10 cellular contexts compared by ENCODE assay signal in the genomic region with DNA sequence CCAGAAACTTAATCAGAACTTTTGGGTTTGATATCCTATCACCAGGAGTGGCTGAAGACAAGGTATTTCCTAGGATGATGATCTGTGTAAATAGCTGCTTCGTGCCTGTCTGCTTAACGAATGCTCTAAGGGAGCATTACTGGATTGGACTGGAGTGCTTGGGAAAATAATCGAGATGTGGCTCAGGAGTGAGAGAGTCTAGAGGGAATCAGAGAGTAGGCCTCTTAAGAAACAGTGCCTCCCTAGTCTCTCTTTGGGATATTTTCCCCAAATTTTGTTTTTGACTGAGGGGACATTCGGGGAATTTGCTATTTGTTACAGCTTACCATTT. TPM values are rescaled to one million over a fixed set of nuclear protein-coding genes. Genes with fewer than 3 reads are reported as not detected.
DNase-seq lines count a peak whose midpoint lies in the region; ATAC-seq, FAIRE-seq and TF ChIP-seq lines count a peak whose summit lies in the region.
"Had no signal": no experiment of that assay in that cellular context is flagged by ENCODE, and none has a peak within 500 bp of the region (broad histone marks: within the 10 kb centered on the region; RNA-seq: fewer than 3 reads in every experiment).

No MANE protein-coding gene starts in this region.

- no peak for TF ChIP-seq RAD21 in HepG2 (CRISPR knock-in tag; IDR thresholded peaks at IDR 0.05)

- no peak for TF ChIP-seq EP300 in HepG2 (IDR thresholded peaks at IDR 0.05; ENCODE audit: low read depth in 2 of 2, low read length in 2 of 2)
- no peak for TF ChIP-seq EP300 in HepG2 (CRISPR knock-in tag; IDR thresholded peaks at IDR 0.05; ENCODE audit: borderline replicate concordance)
- no peak for TF ChIP-seq EP300 in stomach (IDR thresholded peaks at IDR 0.05)

- peak overlapping the region; percentile 94 for H3K4me2 ChIP-seq in HepG2 (ENCODE audit: low read depth, low read length)

- no peaks in the 10 kb centered on the region for H4K20me1 ChIP-seq in HepG2 (ENCODE audit: insufficient read depth, low read length)

- H3K4me1 Mint-ChIP-seq in IgD-negative memory B cell, result peaks cover 35 to 54% (median 47%) of the 10 kb centered on the region in 3 donors

- peaks cover 1% of the 10 kb centered on the region for H3K36me3 Mint-ChIP-seq in IgD-negative memory B cell

- CTCF ChIA-PET in HepG2 (lab: Yijun Ruan, JAX; ENCODE audit: low intra/inter-chr PET ratio, low total read pairs), result no interaction called here

- H3K27ac ChIP-seq in HepG2 (ENCODE audit: extremely low read length, insufficient read depth, low read length), result peak overlapping the region; percentile 80
- H3K27ac ChIP-seq in stomach, result peak overlapping the region; percentile 25 to 90 (median 86)

- peaks cover 69% of the 10 kb centered on the region for H3K4me1 ChIP-seq in HepG2 (ENCODE audit: insufficient read depth, low read length)
- H3K4me1 ChIP-seq in stomach, result peaks cover 42 to 61% (median 53%) of the 10 kb centered on the region in 4 donors

- no TSS peak for BruUV-seq in HepG2 (replicated peaks; lab: Mats Ljungman, UMichigan)

- H3K4me3 ChIP-seq in HepG2 (replicated peaks in 1 of 3; ENCODE audit: insufficient read depth in 1 of 3, low read depth in 2 of 3, low read length in 3 of 3) (peak overlapping the region; percentile 77 to 84 (median 80)), stomach (peak overlapping the region; percentile 61 to 79 (median 66))

- peak overlapping the region; percentile 89; the same call in 1 of the 2 replicates for H3K9ac ChIP-seq in HepG2 (ENCODE audit: insufficient read depth, low read depth, low read length)

- H3K9me3 ChIP-seq in HepG2 (ENCODE audit: low read length), result no peaks in the 10 kb centered on the region
- H3K9me3 ChIP-seq in stomach, result no peaks in the 10 kb centered on the region

- POLR2A ChIA-PET in HepG2 (lab: Yijun Ruan, JAX), result interaction anchor here (0.8 to 4.6 kb wide), 3 partner anchors 9 to 184 kb away, joined by 4 to 54 read pairs (median 10); no protein-coding TSS in a partner anchor

- H3K36me3 ChIP-seq in HepG2 (replicated peaks in 1 of 2; ENCODE audit: control insufficient read depth in 1 of 2, insufficient read depth in 2 of 2, low read length in 2 of 2) (peaks cover 0 to 6% of the 10 kb centered on the region in 2 experiments; a peak in 2 of 5 replicates), stomach (no peaks in the 10 kb centered on the region)

- TF ChIP-seq CTCF in HepG2 (CRISPR knock-in tag; IDR thresholded peaks at IDR 0.05) (no peak), stomach (IDR thresholded peaks at IDR 0.05) (no peak)

- H3K79me2 ChIP-seq in HepG2 (ENCODE audit: insufficient read depth, low read length), result peaks cover 74% of the 10 kb centered on the region

- TF ChIP-seq POLR2A in HepG2 (IDR thresholded peaks at IDR 0.05; ENCODE audit: insufficient read depth in 1 of 2, low read depth in 2 of 2, low read length in 2 of 2), result no peak
- no peak for TF ChIP-seq POLR2A in stomach (IDR thresholded peaks at IDR 0.05)

- peak; percentile 21 for DNase-seq in astrocyte of the hippocampus (ENCODE audit: low read depth, low spot score)
- DNase-seq in HepG2 (ENCODE audit: low spot score), result no peak
- DNase-seq in stomach, result no peak

- intact Hi-C loops in HepG2 (cut with micrococcal nuclease; ENCODE audit: unreplicated experiment) (loop anchor here (5.0 kb wide), 1 partner anchor 98 kb away; no protein-coding TSS in a partner anchor), stomach (cut with DNase I; ENCODE audit: low total_unique reads) (loop anchor here (5.0 kb wide), 1 partner anchor 288 kb away; no protein-coding TSS in a partner anchor)

- no peak for ATAC-seq in HepG2
- no peak for ATAC-seq in HG02938 (IDR thresholded peaks at IDR 0.05; ENCODE audit: unreplicated experiment)
- ATAC-seq in HG02852 (IDR thresholded peaks at IDR 0.05; ENCODE audit: unreplicated experiment), result no peak
- no peak for ATAC-seq in HG02610 (IDR thresholded peaks at IDR 0.05; ENCODE audit: unreplicated experiment)
- no peak for ATAC-seq in HG02571 (IDR thresholded peaks at IDR 0.05; ENCODE audit: unreplicated experiment)
- ATAC-seq: activated CD4-positive, CD25-positive, alpha-beta regulatory T cell treated with anti-CD3 and anti-CD28 coated beads, Interleukin-2, amount 50 U/mL, for 24 hours; left lobe of liver had no signal

- H3K27me3 Mint-ChIP-seq in IgD-negative memory B cell, result peaks cover 2% of the 10 kb centered on the region

- peak overlapping the region; percentile 43 to 96 (median 94) for H3K27ac Mint-ChIP-seq in IgD-negative memory B cell

- WGBS in HepG2 (ENCODE audit: low lambda C conversion rate), result 76% methylated on average over 4 of the region's 4 CpGs
- 61 to 82% (median 62%) methylated on average over 4 of the region's 4 CpGs for WGBS in stomach, 5 donors

- in situ Hi-C loops in HepG2 (cut with HindIII; ENCODE audit: extremely low pct_ligation_motif_present, low pct_unique_long_range_greater_than_20kb), result loop anchor here (10.0 kb wide), 1 partner anchor 326 kb away; no protein-coding TSS in a partner anchor

- peak overlapping the region; percentile 92 to 99 (median 96) for H3K4me3 Mint-ChIP-seq in IgD-negative memory B cell

- H3K27me3 ChIP-seq in HepG2 (ENCODE audit: control insufficient read depth in 1 of 2, insufficient read depth in 2 of 2, low read length in 2 of 2) (no peaks in the 10 kb centered on the region; a peak in 1 of 5 replicates), stomach (no peaks in the 10 kb centered on the region)

- H3K9me3 Mint-ChIP-seq in IgD-negative memory B cell, result no peaks in the 10 kb centered on the region

- no peak for FAIRE-seq in HepG2 (lab: Jason Lieb, UNC)

- H2AFZ ChIP-seq in HepG2 (ENCODE audit: low read length), result no peak overlapping the region

RNA-seq across cellular contexts. Expression of a gene that starts 2.5 kb away (rescaled TPM):
- 9.3 TPM for polyA plus RNA-seq in IgD-negative memory B cell
- 2.3 and 2.9 TPM in 2 replicates for total RNA-seq in HepG2 (2016; rRNA removed; fragmentation: Illumina TruSeq; extraction: Trizol)
- total RNA-seq in HepG2 (2016; cell fraction: cytosol; rRNA removed; fragmentation: Illumina TruSeq; extraction: Trizol; ENCODE audit: low read depth), result 1.6 and 1.8 TPM in 2 replicates
- 2.0 and 2.5 TPM in 2 replicates for total RNA-seq in HepG2 (2016; cell fraction: insoluble cytoplasmic fraction; rRNA removed; fragmentation: Illumina TruSeq; extraction: Trizol)
- total RNA-seq in HepG2 (2016; cell fraction: membrane; rRNA removed; fragmentation: Illumina TruSeq; extraction: Trizol), result 1.9 and 2.0 TPM in 2 replicates
- 5.7 and 6.2 TPM in 2 replicates for total RNA-seq in HepG2 (2016; cell fraction: nucleus; rRNA removed; fragmentation: Illumina TruSeq; extraction: Trizol)
- 22.2 and 25.9 TPM in 2 replicates for polyA plus RNA-seq in HepG2 (2011; rRNA removed)
- 21.7 and 21.8 TPM in 2 replicates for polyA plus RNA-seq in HepG2 (2011; cell fraction: cytosol; rRNA removed)
- 16.4 and 23.7 TPM in 2 replicates for polyA plus RNA-seq in HepG2 (2011; cell fraction: nucleus; rRNA removed)
- polyA plus RNA-seq in HepG2 (2012), result 9.1 and 11.7 TPM in 2 replicates
- polyA plus RNA-seq in HepG2 (2016; cell fraction: cytosol; fragmentation: Illumina TruSeq; extraction: Trizol; ENCODE audit: low read depth), result 0.03 and 0.08 TPM in 2 replicates
- 3.0 and 3.2 TPM in 2 replicates for polyA plus RNA-seq in HepG2 (2016; cell fraction: insoluble cytoplasmic fraction; fragmentation: Illumina TruSeq; extraction: Trizol; ENCODE audit: low read depth)
- polyA plus RNA-seq in HepG2 (2016; cell fraction: membrane; fragmentation: Illumina TruSeq; extraction: Trizol; ENCODE audit: low read depth), result 0.23 TPM in 2 replicates
- polyA plus RNA-seq in HepG2 (2016; cell fraction: nucleus; fragmentation: Illumina TruSeq; extraction: Trizol; ENCODE audit: insufficient read depth, low read depth), result 2.7 and 3.2 TPM in 2 replicates
- 2.5 and 40.0 TPM in 2 replicates for polyA minus RNA-seq in HepG2 (2011; rRNA and poly(A)+ RNA removed; ENCODE audit: low replicate concordance)
- polyA minus RNA-seq in HepG2 (2011; cell fraction: cytosol; rRNA and poly(A)+ RNA removed), result 21.3 and 22.0 TPM in 2 replicates
- 70.5 and 75.7 TPM in 2 replicates for polyA minus RNA-seq in HepG2 (2011; cell fraction: nucleus; rRNA and poly(A)+ RNA removed)
- 10 to 100 TPM in 4 of 5 donors, 1 to 10 TPM in 1; 7.8 to 22.8 (median 17.4) TPM for total RNA-seq in stomach
- polyA plus RNA-seq in stomach, result 1 to 10 TPM; 1.3 to 3.4 (median 3.0) TPM

RNA-seq across cellular contexts. Expression of a gene that starts 49.2 kb away (rescaled TPM):
- polyA plus RNA-seq in IgD-negative memory B cell (24.0 TPM), HepG2 (2011; rRNA removed) (21.6 and 25.7 TPM in 2 replicates), stomach (10 to 100 TPM; 12.0 to 16.5 (median 12.7) TPM)
- total RNA-seq in HepG2 (2016; rRNA removed; fragmentation: Illumina TruSeq; extraction: Trizol) (19.7 and 23.5 TPM in 2 replicates), stomach (100 to 1,000 TPM in 1 of 5 donors, 10 to 100 TPM in 4; 41.7 to 188 (median 58.4) TPM)
- total RNA-seq in HepG2 (2016; cell fraction: cytosol; rRNA removed; fragmentation: Illumina TruSeq; extraction: Trizol; ENCODE audit: low read depth), result 1.8 and 2.4 TPM in 2 replicates
- total RNA-seq in HepG2 (2016; cell fraction: insoluble cytoplasmic fraction; rRNA removed; fragmentation: Illumina TruSeq; extraction: Trizol), result 19.1 and 24.0 TPM in 2 replicates
- 4.7 and 4.9 TPM in 2 replicates for total RNA-seq in HepG2 (2016; cell fraction: membrane; rRNA removed; fragmentation: Illumina TruSeq; extraction: Trizol)
- 39.8 and 47.6 TPM in 2 replicates for total RNA-seq in HepG2 (2016; cell fraction: nucleus; rRNA removed; fragmentation: Illumina TruSeq; extraction: Trizol)
- polyA plus RNA-seq in HepG2 (2011; cell fraction: cytosol; rRNA removed), result 3.6 and 6.5 TPM in 2 replicates
- polyA plus RNA-seq in HepG2 (2011; cell fraction: nucleus; rRNA removed), result 33.4 and 54.2 TPM in 2 replicates
- 33.3 and 38.3 TPM in 2 replicates for polyA plus RNA-seq in HepG2 (2012)
- polyA plus RNA-seq in HepG2 (2016; cell fraction: cytosol; fragmentation: Illumina TruSeq; extraction: Trizol; ENCODE audit: low read depth), result 0.97 and 1.00 TPM in 2 replicates
- polyA plus RNA-seq in HepG2 (2016; cell fraction: insoluble cytoplasmic fraction; fragmentation: Illumina TruSeq; extraction: Trizol; ENCODE audit: low read depth), result 29.2 and 34.9 TPM in 2 replicates
- polyA plus RNA-seq in HepG2 (2016; cell fraction: membrane; fragmentation: Illumina TruSeq; extraction: Trizol; ENCODE audit: low read depth), result 2.5 and 3.9 TPM in 2 replicates
- 90.4 and 109 TPM in 2 replicates for polyA plus RNA-seq in HepG2 (2016; cell fraction: nucleus; fragmentation: Illumina TruSeq; extraction: Trizol; ENCODE audit: insufficient read depth, low read depth)
- polyA minus RNA-seq in HepG2 (2011; rRNA and poly(A)+ RNA removed; ENCODE audit: low replicate concordance), result 5.4 and 6.3 TPM in 2 replicates
- 9.4 and 9.6 TPM in 2 replicates for polyA minus RNA-seq in HepG2 (2011; cell fraction: cytosol; rRNA and poly(A)+ RNA removed)
- 91.0 and 94.6 TPM in 2 replicates for polyA minus RNA-seq in HepG2 (2011; cell fraction: nucleus; rRNA and poly(A)+ RNA removed)

RNA-seq across cellular contexts. Expression of a gene that starts 49.3 kb away (rescaled TPM):
- polyA plus RNA-seq in IgD-negative memory B cell (2.7 TPM), HepG2 (2011; rRNA removed) (2.6 and 3.2 TPM in 2 replicates), stomach (1 to 10 TPM; 2.7 to 4.7 (median 4.0) TPM)
- total RNA-seq in HepG2 (2016; rRNA removed; fragmentation: Illumina TruSeq; extraction: Trizol) (4.5 and 8.6 TPM in 2 replicates), stomach (10 to 100 TPM in 1 of 5 donors, 1 to 10 TPM in 4; 3.3 to 11.9 (median 5.3) TPM)
- total RNA-seq in HepG2 (2016; cell fraction: cytosol; rRNA removed; fragmentation: Illumina TruSeq; extraction: Trizol; ENCODE audit: low read depth), result 0.30 and 0.71 TPM in 2 replicates
- total RNA-seq in HepG2 (2016; cell fraction: insoluble cytoplasmic fraction; rRNA removed; fragmentation: Illumina TruSeq; extraction: Trizol), result 4.8 and 8.5 TPM in 2 replicates
- total RNA-seq in HepG2 (2016; cell fraction: membrane; rRNA removed; fragmentation: Illumina TruSeq; extraction: Trizol), result 2.2 and 2.8 TPM in 2 replicates
- total RNA-seq in HepG2 (2016; cell fraction: nucleus; rRNA removed; fragmentation: Illumina TruSeq; extraction: Trizol), result 5.2 and 5.4 TPM in 2 replicates
- 1.1 and 2.2 TPM in 2 replicates for polyA plus RNA-seq in HepG2 (2011; cell fraction: cytosol; rRNA removed)
- 2.2 and 3.2 TPM in 2 replicates for polyA plus RNA-seq in HepG2 (2011; cell fraction: nucleus; rRNA removed)
- polyA plus RNA-seq in HepG2 (2012), result 4.1 and 5.4 TPM in 2 replicates
- polyA plus RNA-seq in HepG2 (2016; cell fraction: cytosol; fragmentation: Illumina TruSeq; extraction: Trizol; ENCODE audit: low read depth), result 0.29 and 0.32 TPM in 2 replicates
- 8.2 TPM in 2 replicates for polyA plus RNA-seq in HepG2 (2016; cell fraction: insoluble cytoplasmic fraction; fragmentation: Illumina TruSeq; extraction: Trizol; ENCODE audit: low read depth)
- 1.4 and 1.8 TPM in 2 replicates for polyA plus RNA-seq in HepG2 (2016; cell fraction: membrane; fragmentation: Illumina TruSeq; extraction: Trizol; ENCODE audit: low read depth)
- polyA plus RNA-seq in HepG2 (2016; cell fraction: nucleus; fragmentation: Illumina TruSeq; extraction: Trizol; ENCODE audit: insufficient read depth, low read depth), result 9.1 and 11.5 TPM in 2 replicates
- 0.62 and 0.96 TPM in 2 replicates for polyA minus RNA-seq in HepG2 (2011; rRNA and poly(A)+ RNA removed; ENCODE audit: low replicate concordance)
- 2.6 and 2.8 TPM in 2 replicates for polyA minus RNA-seq in HepG2 (2011; cell fraction: cytosol; rRNA and poly(A)+ RNA removed)
- 5.4 and 6.5 TPM in 2 replicates for polyA minus RNA-seq in HepG2 (2011; cell fraction: nucleus; rRNA and poly(A)+ RNA removed)
